1 cellular context compared by ENCODE assay signal in the genomic region with DNA sequence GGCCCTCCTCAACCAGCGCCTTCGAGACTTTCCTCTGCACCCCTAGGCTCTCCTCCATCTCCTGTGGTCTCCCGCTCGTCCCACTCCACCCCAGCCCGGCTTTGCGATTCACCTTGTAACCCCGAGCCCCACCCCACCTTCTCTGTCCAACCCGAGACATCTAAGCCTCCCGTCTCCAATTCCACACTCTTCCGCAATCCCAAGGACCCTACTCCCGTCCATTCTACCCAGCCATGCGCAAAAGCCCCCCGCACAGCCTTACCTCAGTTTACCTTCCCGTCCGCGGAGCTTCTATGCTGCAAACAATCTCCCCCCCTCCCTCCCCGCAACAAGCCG.
TF ChIP-seq lines count a peak whose summit lies in the region.

No MANE protein-coding gene starts in this region.

TF ChIP-seq in HepG2, 621 proteins besides CTCF, POLR2A, EP300 and RAD21 (continues in another document):
- TF ChIP-seq POGZ (CRISPR knock-in tag; IDR thresholded peaks at IDR 0.05) = 0 out of 2 replicates have a peak, but pooled peaks have one; percentile 43
- no peak for TF ChIP-seq NR2C2 (CRISPR knock-in tag; IDR thresholded peaks at IDR 0.05; ENCODE audit: borderline replicate concordance)
- no peak for TF ChIP-seq MED1 (CRISPR knock-in tag; IDR thresholded peaks at IDR 0.05)
- TF ChIP-seq, protein P1, sequence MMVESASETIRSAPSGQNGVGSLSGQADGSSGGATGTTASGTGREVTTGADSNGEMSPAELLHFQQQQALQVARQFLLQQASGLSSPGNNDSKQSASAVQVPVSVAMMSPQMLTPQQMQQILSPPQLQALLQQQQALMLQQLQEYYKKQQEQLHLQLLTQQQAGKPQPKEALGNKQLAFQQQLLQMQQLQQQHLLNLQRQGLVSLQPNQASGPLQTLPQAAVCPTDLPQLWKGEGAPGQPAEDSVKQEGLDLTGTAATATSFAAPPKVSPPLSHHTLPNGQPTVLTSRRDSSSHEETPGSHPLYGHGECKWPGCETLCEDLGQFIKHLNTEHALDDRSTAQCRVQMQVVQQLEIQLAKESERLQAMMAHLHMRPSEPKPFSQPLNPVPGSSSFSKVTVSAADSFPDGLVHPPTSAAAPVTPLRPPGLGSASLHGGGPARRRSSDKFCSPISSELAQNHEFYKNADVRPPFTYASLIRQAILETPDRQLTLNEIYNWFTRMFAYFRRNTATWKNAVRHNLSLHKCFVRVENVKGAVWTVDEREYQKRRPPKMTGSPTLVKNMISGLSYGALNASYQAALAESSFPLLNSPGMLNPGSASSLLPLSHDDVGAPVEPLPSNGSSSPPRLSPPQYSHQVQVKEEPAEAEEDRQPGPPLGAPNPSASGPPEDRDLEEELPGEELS (CRISPR knock-in tag; IDR thresholded peaks at IDR 0.05) = no peak
- no peak for TF ChIP-seq HMGA1 (CRISPR knock-in tag; conservative IDR thresholded peaks at IDR 0.05)
- no peak for TF ChIP-seq MBD4 (IDR thresholded peaks at IDR 0.05; ENCODE audit: borderline replicate concordance, low read length)
- TF ChIP-seq SOX13 (IDR thresholded peaks at IDR 0.05) = no peak
- TF ChIP-seq SOX13 (CRISPR knock-in tag; conservative IDR thresholded peaks at IDR 0.05 in 1 of 2, IDR thresholded peaks at IDR 0.05 in 1 of 2) = no peak
- TF ChIP-seq KDM1A (CRISPR knock-in tag; IDR thresholded peaks at IDR 0.05) = no peak
- no peak for TF ChIP-seq BCLAF1 (IDR thresholded peaks at IDR 0.05)
- 0 out of 2 replicates have a peak, but pooled peaks have one; percentile 10 for TF ChIP-seq IRF9 (CRISPR knock-in tag; IDR thresholded peaks at IDR 0.05; ENCODE audit: borderline replicate concordance)
- no peak for TF ChIP-seq THAP7 (CRISPR knock-in tag; IDR thresholded peaks at IDR 0.05)
- no peak for TF ChIP-seq ZNF276 (CRISPR knock-in tag; IDR thresholded peaks at IDR 0.05; ENCODE audit: low read depth)
- no peak; the same call in 1 of the 2 replicates for TF ChIP-seq ZNF670 (CRISPR knock-in tag; IDR thresholded peaks at IDR 0.05; ENCODE audit: borderline replicate concordance)
- 0 out of 2 replicates have a peak, but pooled peaks have one; percentile 12 for TF ChIP-seq SALL1 (CRISPR knock-in tag; IDR thresholded peaks at IDR 0.05)
- TF ChIP-seq ETV6 (CRISPR knock-in tag; conservative IDR thresholded peaks at IDR 0.05) = no peak
- TF ChIP-seq ZNF703 (CRISPR knock-in tag; IDR thresholded peaks at IDR 0.05; ENCODE audit: borderline replicate concordance) = no peak
- no peak; the same call in 1 of the 2 replicates for TF ChIP-seq HNF1B (CRISPR knock-in tag; IDR thresholded peaks at IDR 0.05)
- TF ChIP-seq TEAD2 (CRISPR knock-in tag; IDR thresholded peaks at IDR 0.05) = no peak
- TF ChIP-seq, protein P2, sequence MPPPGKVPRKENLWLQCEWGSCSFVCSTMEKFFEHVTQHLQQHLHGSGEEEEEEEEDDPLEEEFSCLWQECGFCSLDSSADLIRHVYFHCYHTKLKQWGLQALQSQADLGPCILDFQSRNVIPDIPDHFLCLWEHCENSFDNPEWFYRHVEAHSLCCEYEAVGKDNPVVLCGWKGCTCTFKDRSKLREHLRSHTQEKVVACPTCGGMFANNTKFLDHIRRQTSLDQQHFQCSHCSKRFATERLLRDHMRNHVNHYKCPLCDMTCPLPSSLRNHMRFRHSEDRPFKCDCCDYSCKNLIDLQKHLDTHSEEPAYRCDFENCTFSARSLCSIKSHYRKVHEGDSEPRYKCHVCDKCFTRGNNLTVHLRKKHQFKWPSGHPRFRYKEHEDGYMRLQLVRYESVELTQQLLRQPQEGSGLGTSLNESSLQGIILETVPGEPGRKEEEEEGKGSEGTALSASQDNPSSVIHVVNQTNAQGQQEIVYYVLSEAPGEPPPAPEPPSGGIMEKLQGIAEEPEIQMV (CRISPR knock-in tag; IDR thresholded peaks at IDR 0.05; ENCODE audit: low read depth) = no peak; the same call in 1 of the 2 replicates
- TF ChIP-seq NR2F6 (IDR thresholded peaks at IDR 0.05) = no peak
- TF ChIP-seq NR2F6 (CRISPR knock-in tag; IDR thresholded peaks at IDR 0.05) = no peak
- no peak for TF ChIP-seq HNRNPL (IDR thresholded peaks at IDR 0.05; ENCODE audit: low read depth, low read length)
- TF ChIP-seq ATF5 (CRISPR knock-in tag; IDR thresholded peaks at IDR 0.05; ENCODE audit: low read depth) = no peak; the same call in 1 of the 2 replicates
- no peak for TF ChIP-seq AHDC1 (CRISPR knock-in tag; IDR thresholded peaks at IDR 0.05; ENCODE audit: borderline replicate concordance)
- TF ChIP-seq TAF15 (IDR thresholded peaks at IDR 0.05; ENCODE audit: low read depth, low read length, poor library complexity, severe bottlenecking) = no peak
- TF ChIP-seq CENPT (CRISPR knock-in tag; IDR thresholded peaks at IDR 0.05; ENCODE audit: low read depth) = no peak
- TF ChIP-seq, protein P3, sequence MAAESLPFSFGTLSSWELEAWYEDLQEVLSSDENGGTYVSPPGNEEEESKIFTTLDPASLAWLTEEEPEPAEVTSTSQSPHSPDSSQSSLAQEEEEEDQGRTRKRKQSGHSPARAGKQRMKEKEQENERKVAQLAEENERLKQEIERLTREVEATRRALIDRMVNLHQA (CRISPR knock-in tag; IDR thresholded peaks at IDR 0.05) = no peak
- TF ChIP-seq, protein P4, sequence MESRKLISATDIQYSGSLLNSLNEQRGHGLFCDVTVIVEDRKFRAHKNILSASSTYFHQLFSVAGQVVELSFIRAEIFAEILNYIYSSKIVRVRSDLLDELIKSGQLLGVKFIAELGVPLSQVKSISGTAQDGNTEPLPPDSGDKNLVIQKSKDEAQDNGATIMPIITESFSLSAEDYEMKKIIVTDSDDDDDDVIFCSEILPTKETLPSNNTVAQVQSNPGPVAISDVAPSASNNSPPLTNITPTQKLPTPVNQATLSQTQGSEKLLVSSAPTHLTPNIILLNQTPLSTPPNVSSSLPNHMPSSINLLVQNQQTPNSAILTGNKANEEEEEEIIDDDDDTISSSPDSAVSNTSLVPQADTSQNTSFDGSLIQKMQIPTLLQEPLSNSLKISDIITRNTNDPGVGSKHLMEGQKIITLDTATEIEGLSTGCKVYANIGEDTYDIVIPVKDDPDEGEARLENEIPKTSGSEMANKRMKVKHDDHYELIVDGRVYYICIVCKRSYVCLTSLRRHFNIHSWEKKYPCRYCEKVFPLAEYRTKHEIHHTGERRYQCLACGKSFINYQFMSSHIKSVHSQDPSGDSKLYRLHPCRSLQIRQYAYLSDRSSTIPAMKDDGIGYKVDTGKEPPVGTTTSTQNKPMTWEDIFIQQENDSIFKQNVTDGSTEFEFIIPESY (CRISPR knock-in tag; IDR thresholded peaks at IDR 0.05) = no peak
- TF ChIP-seq E2F1 (CRISPR knock-in tag; IDR thresholded peaks at IDR 0.05) = no peak
